In genomic region chr5:128549496-128549895, GRCh38 we compare ENCODE assay signal across 28 cellular contexts.
"Had no signal": no experiment of that assay in that cellular context is flagged by ENCODE, and none has a peak within 500 bp of the region (broad histone marks: within the 10 kb centered on the region; RNA-seq: fewer than 3 reads in every experiment).

No MANE protein-coding gene starts in this region.

- ATAC-seq: natural killer cell; psoas muscle; right cardiac atrium; sciatic nerve; stimulated activated memory B cell treated with anti-CD40 and anti-IgM and Interleukin-4, amounts not matched to agents 10 μg/mL and 1 μg/mL and 100 μg/mL, for 72 hours; stimulated activated naive CD8-positive, alpha-beta T cell treated with anti-CD3 and anti-CD28 coated beads, Interleukin-15, amount 100 ng/mL, for 72 hours; stimulated activated naive CD8-positive, alpha-beta T cell treated with anti-CD3 and anti-CD28 coated beads, Interleukin-15, Interleukin-2, amounts not matched to agents 100 U/mL and 50 U/mL, for 24 hours; upper lobe of right lung had no signal

- H2AFZ ChIP-seq: neural progenitor cell, parathyroid adenoma had no signal

- DNase-seq: natural killer cell; occipital lobe; ovary; posterior cingulate gyrus; psoas muscle; right cardiac atrium; spleen; stimulated activated CD4-positive, alpha-beta T cell treated with anti-CD3 and anti-CD28 coated beads, Interleukin-12 subunit alpha, Interleukin-12 subunit beta, amount 100 ng/mL, for 4 hours; stimulated activated CD4-positive, alpha-beta T cell treated with anti-CD3 and anti-CD28 coated beads, Interleukin-1b, Interleukin-23, amount 100 ng/mL, for 48 hours; stimulated activated CD4-positive, alpha-beta T cell treated with anti-CD3 and anti-CD28 coated beads, Interleukin-4, amount 100 ng/mL, for 1 hour; stimulated activated CD4-positive, alpha-beta T cell treated with anti-CD3 and anti-CD28 coated beads, Interleukin-4, amount 100 ng/mL, for 4 hours; stimulated activated CD8-positive, alpha-beta memory T cell treated with anti-CD3 and anti-CD28 coated beads, Interleukin-4, amount 100 ng/mL, for 48 hours; stimulated activated naive CD4-positive, alpha-beta T cell; stimulated activated naive CD8-positive, alpha-beta T cell treated with anti-CD3 and anti-CD28 coated beads, Interleukin-15, amount 100 ng/mL, for 72 hours; stimulated activated naive CD8-positive, alpha-beta T cell treated with anti-CD3 and anti-CD28 coated beads, Interleukin-15, Interleukin-2, amounts not matched to agents 100 U/mL and 50 U/mL, for 24 hours; substantia nigra; testis; tibial artery; transverse colon; upper lobe of right lung; uterus had no signal

- H3K27ac ChIP-seq: neural progenitor cell, ovary, parathyroid adenoma, psoas muscle, skin epidermis, spleen, suprapubic skin, testis, tibial artery, transverse colon, upper lobe of right lung, uterus had no signal

- H3K4me1 ChIP-seq: parathyroid adenoma, psoas muscle, spleen, suprapubic skin, testis, tibial artery, transverse colon, upper lobe of right lung, uterus had no signal

- H3K4me2 ChIP-seq: neural progenitor cell, smooth muscle cell had no signal

- H3K4me3 ChIP-seq: neural progenitor cell, ovary, psoas muscle, skin epidermis, smooth muscle cell, spleen, suprapubic skin, testis, tibial artery, transverse colon, upper lobe of right lung, uterus had no signal

- H3K79me2 ChIP-seq: parathyroid adenoma had no signal

- H3K9ac ChIP-seq: neural progenitor cell, parathyroid adenoma had no signal

- H3K27me3 ChIP-seq: neural progenitor cell, ovary, spleen, suprapubic skin, testis, tibial artery, transverse colon, upper lobe of right lung, uterus had no signal

- H3K9me3 ChIP-seq: ovary, testis, uterus had no signal

- H3K36me3 ChIP-seq: ovary, spleen, suprapubic skin, tibial artery, transverse colon, upper lobe of right lung, uterus had no signal
